Comparison of ENCODE assay signal across 8 cellular contexts in genomic region chr11:65503923-65504670, GRCh38. TPM values are rescaled to one million over a fixed set of nuclear protein-coding genes. Genes with fewer than 3 reads are reported as not detected.
DNase-seq lines count a peak whose midpoint lies in the region; ATAC-seq and TF ChIP-seq lines count a peak whose summit lies in the region.

No MANE protein-coding gene starts in this region.

- H3K4me3 Mint-ChIP-seq in activated CD8-positive, alpha-beta memory T cell treated with anti-CD3 and anti-CD28 coated beads, Interleukin-2, amount 10 ng/mL, durations not matched to agents 7 days and 5 days: no peak overlapping the region

- CTCF ChIA-PET in activated CD8-positive, alpha-beta memory T cell treated with anti-CD3 and anti-CD28 coated beads, Interleukin-2, amount 10 ng/mL, durations not matched to agents 7 days and 5 days (lab: Charles Lee): interaction anchor here (3.6 to 19.1 kb wide), 2 partner anchors 26 to 85 kb away, joined by 23 to 489 read pairs; partner anchors contain the start of gene NEAT1

- H3K27ac Mint-ChIP-seq in activated CD8-positive, alpha-beta memory T cell treated with anti-CD3 and anti-CD28 coated beads, Interleukin-2, amount 10 ng/mL, durations not matched to agents 7 days and 5 days: no peak overlapping the region

- H3K9me3 Mint-ChIP-seq in activated CD8-positive, alpha-beta memory T cell treated with anti-CD3 and anti-CD28 coated beads, Interleukin-2, amount 10 ng/mL, durations not matched to agents 7 days and 5 days (ENCODE audit: low read depth): no peaks in the 10 kb centered on the region

- TF ChIP-seq CTCF in mucosa of descending colon (IDR thresholded peaks at IDR 0.05): no peak

- peaks cover 6% of the 10 kb centered on the region for H3K27me3 Mint-ChIP-seq in activated CD8-positive, alpha-beta memory T cell treated with anti-CD3 and anti-CD28 coated beads, Interleukin-2, amount 10 ng/mL, durations not matched to agents 7 days and 5 days

- DNase-seq in CMK (ENCODE audit: low read depth) (peak; percentile 56), LHCN-M2 (ENCODE audit: low read depth) (peak; percentile 67), mucosa of descending colon (peak in 1 of 3 donors; percentile 48)
- peak; percentile 7 for DNase-seq in central memory CD4-positive, alpha-beta T cell
- no peak for DNase-seq in activated CD8-positive, alpha-beta memory T cell treated with anti-CD3 and anti-CD28 coated beads, Interleukin-2, amount 10 ng/mL, durations not matched to agents 7 days and 5 days

- H3K36me3 ChIP-seq in mucosa of descending colon (ENCODE audit: low read depth): no peaks in the 10 kb centered on the region

- ATAC-seq in mucosa of descending colon: no peak
- ATAC-seq in GM21526 (IDR thresholded peaks at IDR 0.05; ENCODE audit: low FRiP score, unreplicated experiment): no peak
- ATAC-seq in HG02870 (IDR thresholded peaks at IDR 0.05; ENCODE audit: unreplicated experiment): no peak
- no peak for ATAC-seq in activated CD8-positive, alpha-beta memory T cell treated with anti-CD3 and anti-CD28 coated beads, Interleukin-2, amount 10 ng/mL, durations not matched to agents 7 days and 5 days
- ATAC-seq in HG02840 (IDR thresholded peaks at IDR 0.05; ENCODE audit: low FRiP score, unreplicated experiment): no peak

- H3K4me1 ChIP-seq in mucosa of descending colon (ENCODE audit: low read depth): peaks cover 19% of the 10 kb centered on the region

- H3K4me1 Mint-ChIP-seq in activated CD8-positive, alpha-beta memory T cell treated with anti-CD3 and anti-CD28 coated beads, Interleukin-2, amount 10 ng/mL, durations not matched to agents 7 days and 5 days: peaks cover 43% of the 10 kb centered on the region

- no peaks in the 10 kb centered on the region for H3K9me3 ChIP-seq in mucosa of descending colon

- peaks cover 36% of the 10 kb centered on the region for H3K36me3 Mint-ChIP-seq in activated CD8-positive, alpha-beta memory T cell treated with anti-CD3 and anti-CD28 coated beads, Interleukin-2, amount 10 ng/mL, durations not matched to agents 7 days and 5 days

- H3K4me3 ChIP-seq in mucosa of descending colon: peak overlapping the region; percentile 76

- intact Hi-C loops in mucosa of descending colon (cut with DNase I, micrococcal nuclease): loop anchor here (5.0 kb wide), 2 partner anchors 77 to 82 kb away; partner anchors contain the start of gene NEAT1 (in 1 of the 2)

RNA-seq across cellular contexts. Expression of gene MALAT1, which starts 5.3 kb away (rescaled TPM):
- total RNA-seq in LHCN-M2 (2014; rRNA removed) (1,575 and 2,461 TPM in 2 replicates), mucosa of descending colon (over 10,000 TPM; 10,779 to 14,350 (median 11,224) TPM)
- polyA plus RNA-seq in LHCN-M2 (2012): 343 TPM
- 1,000 to 10,000 TPM; 4,026 to 5,234 TPM for total RNA-seq in activated CD8-positive, alpha-beta memory T cell treated with anti-CD3 and anti-CD28 coated beads, Interleukin-2, amount 10 ng/mL, durations not matched to agents 7 days and 5 days

RNA-seq across cellular contexts. Expression of gene SCYL1, which starts 20.8 kb away (rescaled TPM):
- total RNA-seq in LHCN-M2 (2014; rRNA removed) (104 and 113 TPM in 2 replicates), mucosa of descending colon (10 to 100 TPM; 60.1 to 77.4 (median 60.3) TPM)
- polyA plus RNA-seq in LHCN-M2 (2012): 81.2 TPM
- 10 to 100 TPM; 68.0 to 76.7 TPM for total RNA-seq in activated CD8-positive, alpha-beta memory T cell treated with anti-CD3 and anti-CD28 coated beads, Interleukin-2, amount 10 ng/mL, durations not matched to agents 7 days and 5 days

RNA-seq across cellular contexts. Expression of gene LTBP3, which starts 54.1 kb away (rescaled TPM):
- total RNA-seq in LHCN-M2 (2014; rRNA removed) (17.1 and 27.3 TPM in 2 replicates), mucosa of descending colon (100 to 1,000 TPM in 1 of 3 donors, 10 to 100 TPM in 2; 22.6 to 133 (median 36.7) TPM)
- 13.1 TPM for polyA plus RNA-seq in LHCN-M2 (2012)
- 10 to 100 TPM; 46.2 to 46.8 TPM for total RNA-seq in activated CD8-positive, alpha-beta memory T cell treated with anti-CD3 and anti-CD28 coated beads, Interleukin-2, amount 10 ng/mL, durations not matched to agents 7 days and 5 days
